Comparison of ENCODE assay signal across 6 cellular contexts in genomic region chr10:97687785-97688781, GRCh38. TPM values are rescaled to one million over a fixed set of nuclear protein-coding genes. Genes with fewer than 3 reads are reported as not detected.
A peak's percentile ranks its signal among the peaks of the same experiment; 100 is the strongest.
DNase-seq lines count a peak whose midpoint lies in the region; ATAC-seq, FAIRE-seq and TF ChIP-seq lines count a peak whose summit lies in the region.

No MANE protein-coding gene starts in this region.

- H3K36me3 Mint-ChIP-seq in activated CD8-positive, alpha-beta memory T cell treated with anti-CD3 and anti-CD28 coated beads, Interleukin-2, amount 10 ng/mL, durations not matched to agents 7 days and 5 days: no peaks in the 10 kb centered on the region

- no peaks in the 10 kb centered on the region for H4K20me1 ChIP-seq in endothelial cell of umbilical vein (replicated peaks; ENCODE audit: control insufficient read depth, extremely low read depth, insufficient read depth, low read length)

- TF ChIP-seq POLR2A in endothelial cell of umbilical vein (IDR thresholded peaks at IDR 0.05; ENCODE audit: low read depth, low read length): no peak

- peaks cover 16% of the 10 kb centered on the region for H3K4me1 ChIP-seq in endothelial cell of umbilical vein (ENCODE audit: control insufficient read depth, extremely low read depth, insufficient read depth, low read length)

- peak overlapping the region; percentile 81 for H3K9ac ChIP-seq in endothelial cell of umbilical vein (replicated peaks; ENCODE audit: extremely low read depth, insufficient read depth, low read length)

- peaks cover 16% of the 10 kb centered on the region for H3K4me1 Mint-ChIP-seq in activated CD8-positive, alpha-beta memory T cell treated with anti-CD3 and anti-CD28 coated beads, Interleukin-2, amount 10 ng/mL, durations not matched to agents 7 days and 5 days

- H3K9me3 ChIP-seq in endothelial cell of umbilical vein (replicated peaks; ENCODE audit: control insufficient read depth, insufficient read depth, low read length): no peaks in the 10 kb centered on the region

- POLR2A ChIA-PET in endothelial cell of umbilical vein (lab: Charles Lee): interaction anchor here (0.6 to 1.7 kb wide), 7 partner anchors 9 to 39 kb away, joined by 3 to 6 read pairs (median 4); no protein-coding TSS in a partner anchor

- peak overlapping the region; percentile 99 for H2AFZ ChIP-seq in endothelial cell of umbilical vein (ENCODE audit: low read depth, low read length)

- DNase-seq in activated CD8-positive, alpha-beta memory T cell treated with anti-CD3 and anti-CD28 coated beads, Interleukin-2, amount 10 ng/mL, durations not matched to agents 7 days and 5 days: no peak
- DNase-seq in activated CD8-positive, alpha-beta memory T cell treated with anti-CD3 and anti-CD28 coated beads, Interleukin-2, amount 50 U/mL, for 4 hours: no peak
- peak; percentile 27 for DNase-seq in endothelial cell of umbilical vein (ENCODE audit: low read depth, low spot score)

- H3K4me3 Mint-ChIP-seq in activated CD8-positive, alpha-beta memory T cell treated with anti-CD3 and anti-CD28 coated beads, Interleukin-2, amount 10 ng/mL, durations not matched to agents 7 days and 5 days: peak overlapping the region; percentile 80

- H3K27ac Mint-ChIP-seq in activated CD8-positive, alpha-beta memory T cell treated with anti-CD3 and anti-CD28 coated beads, Interleukin-2, amount 10 ng/mL, durations not matched to agents 7 days and 5 days: peak overlapping the region; percentile 50

- H3K36me3 ChIP-seq in endothelial cell of umbilical vein (ENCODE audit: control insufficient read depth in 2 of 2, extremely low read depth in 1 of 2, insufficient read depth in 2 of 2, low read length in 2 of 2): no peaks in the 10 kb centered on the region

- H3K4me2 ChIP-seq in endothelial cell of umbilical vein (ENCODE audit: insufficient read depth, low read length): peak overlapping the region; percentile 88

- H3K9me1 ChIP-seq in endothelial cell of umbilical vein (replicated peaks; ENCODE audit: control insufficient read depth, extremely low read depth, insufficient read depth, low read length): no peaks in the 10 kb centered on the region

- peaks cover 3% of the 10 kb centered on the region for H3K27me3 Mint-ChIP-seq in activated CD8-positive, alpha-beta memory T cell treated with anti-CD3 and anti-CD28 coated beads, Interleukin-2, amount 10 ng/mL, durations not matched to agents 7 days and 5 days

- H3K27me3 ChIP-seq in endothelial cell of umbilical vein (ENCODE audit: control insufficient read depth in 2 of 2, insufficient read depth in 2 of 2, low read length in 2 of 2): no peaks in the 10 kb centered on the region

- no peak for ATAC-seq in activated CD8-positive, alpha-beta memory T cell treated with anti-CD3 and anti-CD28 coated beads, Interleukin-2, amount 10 ng/mL, durations not matched to agents 7 days and 5 days
- ATAC-seq in GM19463 (IDR thresholded peaks at IDR 0.05; ENCODE audit: unreplicated experiment) (no peak), GM21390 (IDR thresholded peaks at IDR 0.05; ENCODE audit: unreplicated experiment) (no peak)

- TF ChIP-seq CTCF in endothelial cell of umbilical vein (IDR thresholded peaks at IDR 0.05; ENCODE audit: extremely low read depth in 1 of 2, insufficient read depth in 1 of 2, low read depth in 1 of 2, low read length in 2 of 2): no peak

- H3K9me3 Mint-ChIP-seq in activated CD8-positive, alpha-beta memory T cell treated with anti-CD3 and anti-CD28 coated beads, Interleukin-2, amount 10 ng/mL, durations not matched to agents 7 days and 5 days (ENCODE audit: low read depth): no peaks in the 10 kb centered on the region

- no TSS peak for BruUV-seq in endothelial cell of umbilical vein (replicated peaks; lab: Mats Ljungman, UMichigan)

- H3K79me2 ChIP-seq in endothelial cell of umbilical vein (ENCODE audit: control insufficient read depth, insufficient read depth, low read length): no peaks in the 10 kb centered on the region

- intact Hi-C loops in endothelial cell of umbilical vein (cut with micrococcal nuclease): loop anchor here (1.0 to 2.0 kb wide), 6 partner anchors 25 to 190 kb away; partner anchors contain the start of genes MARVELD1, MMS19, PI4K2A and UBTD1

- peak; percentile 33 for FAIRE-seq in endothelial cell of umbilical vein (lab: Jason Lieb, UNC)

- CTCF ChIA-PET in activated CD8-positive, alpha-beta memory T cell treated with anti-CD3 and anti-CD28 coated beads, Interleukin-2, amount 10 ng/mL, durations not matched to agents 7 days and 5 days (lab: Charles Lee): interaction anchor here (0.5 to 6.4 kb wide), 11 partner anchors 11 to 181 kb away, joined by 3 to 51 read pairs (median 8); partner anchors contain the start of genes ANKRD2 and ZFYVE27
- CTCF ChIA-PET in endothelial cell of umbilical vein (lab: Charles Lee): interaction anchor here (0.7 to 5.8 kb wide), 12 partner anchors 9 to 47 kb away, joined by 3 to 49 read pairs (median 8); partner anchors contain the start of gene MARVELD1

- dilution Hi-C loops in endothelial cell of umbilical vein (cut with MboI; ENCODE audit: extremely low pct_ligation_motif_present, low sequenced_read_pairs): no loop called here

- peak overlapping the region in 1 of 3 experiments; percentile 24 for H3K4me3 ChIP-seq in endothelial cell of umbilical vein (replicated peaks in 1 of 3; ENCODE audit: insufficient read depth in 1 of 3, low read depth in 1 of 3, low read length in 3 of 3)
- H3K4me3 ChIP-seq in skin epidermis: peak overlapping the region; percentile 46 to 82 (median 67)

- H3K27ac ChIP-seq in endothelial cell of umbilical vein (ENCODE audit: insufficient read depth, low read depth, low read length): peak overlapping the region; percentile 42
- H3K27ac ChIP-seq in skin epidermis: peak overlapping the region in 20 of 21 experiments; percentile 61 to 97 (median 83)

RNA-seq across cellular contexts. Expression of gene AVPI1, which starts 1.0 kb away (rescaled TPM):
- 1 to 10 TPM; 1.8 to 1.9 TPM for total RNA-seq in activated CD8-positive, alpha-beta memory T cell treated with anti-CD3 and anti-CD28 coated beads, Interleukin-2, amount 10 ng/mL, durations not matched to agents 7 days and 5 days
- total RNA-seq in endothelial cell of umbilical vein: 2.4 and 3.0 TPM in 2 replicates
- polyA plus RNA-seq in endothelial cell of umbilical vein: 3.7 and 5.9 TPM in 2 replicates
- polyA plus RNA-seq in endothelial cell of umbilical vein (2011; cell fraction: cytosol; rRNA removed): 2.8 and 3.7 TPM in 2 replicates
- polyA plus RNA-seq in endothelial cell of umbilical vein (2011; cell fraction: nucleus; rRNA removed): 1.4 and 1.7 TPM in 2 replicates
- polyA plus RNA-seq in endothelial cell of umbilical vein (2012): 3.7 and 4.9 TPM in 2 replicates
- polyA minus RNA-seq in endothelial cell of umbilical vein: 1.7 and 3.5 TPM in 2 replicates
- 131 TPM for polyA minus RNA-seq in endothelial cell of umbilical vein (2011; cell fraction: cytosol; rRNA and poly(A)+ RNA removed)
- 1.9 and 2.7 TPM in 2 replicates for polyA minus RNA-seq in endothelial cell of umbilical vein (2011; cell fraction: nucleus; rRNA and poly(A)+ RNA removed)

RNA-seq across cellular contexts. Expression of gene MARVELD1, which starts 25.4 kb away (rescaled TPM):
- 1 to 10 TPM; 2.8 to 3.0 TPM for total RNA-seq in activated CD8-positive, alpha-beta memory T cell treated with anti-CD3 and anti-CD28 coated beads, Interleukin-2, amount 10 ng/mL, durations not matched to agents 7 days and 5 days
- total RNA-seq in endothelial cell of umbilical vein: 69.5 and 78.3 TPM in 2 replicates
- polyA plus RNA-seq in endothelial cell of umbilical vein: 67.3 and 72.5 TPM in 2 replicates
- polyA plus RNA-seq in endothelial cell of umbilical vein (2011; cell fraction: cytosol; rRNA removed): 74.6 and 74.8 TPM in 2 replicates
- polyA plus RNA-seq in endothelial cell of umbilical vein (2011; cell fraction: nucleus; rRNA removed): 29.7 and 30.0 TPM in 2 replicates
- 82.4 and 98.3 TPM in 2 replicates for polyA plus RNA-seq in endothelial cell of umbilical vein (2012)
- polyA minus RNA-seq in endothelial cell of umbilical vein: 36.6 and 38.0 TPM in 2 replicates
- 23.0 TPM for polyA minus RNA-seq in endothelial cell of umbilical vein (2011; cell fraction: cytosol; rRNA and poly(A)+ RNA removed)
- 16.4 and 17.7 TPM in 2 replicates for polyA minus RNA-seq in endothelial cell of umbilical vein (2011; cell fraction: nucleus; rRNA and poly(A)+ RNA removed)

RNA-seq across cellular contexts. Expression of gene PI4K2A, which starts 47.6 kb away (rescaled TPM):
- 10 to 100 TPM; 10.5 to 13.2 TPM for total RNA-seq in activated CD8-positive, alpha-beta memory T cell treated with anti-CD3 and anti-CD28 coated beads, Interleukin-2, amount 10 ng/mL, durations not matched to agents 7 days and 5 days
- total RNA-seq in endothelial cell of umbilical vein: 19.7 and 20.4 TPM in 2 replicates
- polyA plus RNA-seq in endothelial cell of umbilical vein: 23.8 and 24.6 TPM in 2 replicates
- polyA plus RNA-seq in endothelial cell of umbilical vein (2011; cell fraction: cytosol; rRNA removed): 21.2 and 21.6 TPM in 2 replicates
- 19.4 and 20.6 TPM in 2 replicates for polyA plus RNA-seq in endothelial cell of umbilical vein (2011; cell fraction: nucleus; rRNA removed)
- 19.1 and 20.4 TPM in 2 replicates for polyA plus RNA-seq in endothelial cell of umbilical vein (2012)
- 21.0 and 24.8 TPM in 2 replicates for polyA minus RNA-seq in endothelial cell of umbilical vein
- polyA minus RNA-seq in endothelial cell of umbilical vein (2011; cell fraction: cytosol; rRNA and poly(A)+ RNA removed): 9.7 TPM
- polyA minus RNA-seq in endothelial cell of umbilical vein (2011; cell fraction: nucleus; rRNA and poly(A)+ RNA removed): 7.5 and 9.6 TPM in 2 replicates

RNA-seq across cellular contexts. Expression of gene ZFYVE27, which starts 48.8 kb away (rescaled TPM):
- 10 to 100 TPM; 31.4 to 32.8 TPM for total RNA-seq in activated CD8-positive, alpha-beta memory T cell treated with anti-CD3 and anti-CD28 coated beads, Interleukin-2, amount 10 ng/mL, durations not matched to agents 7 days and 5 days
- total RNA-seq in endothelial cell of umbilical vein: 23.7 and 24.2 TPM in 2 replicates
- polyA plus RNA-seq in endothelial cell of umbilical vein: 16.3 and 17.4 TPM in 2 replicates
- 12.2 and 15.0 TPM in 2 replicates for polyA plus RNA-seq in endothelial cell of umbilical vein (2011; cell fraction: cytosol; rRNA removed)
- polyA plus RNA-seq in endothelial cell of umbilical vein (2011; cell fraction: nucleus; rRNA removed): 82.0 and 82.2 TPM in 2 replicates
- polyA plus RNA-seq in endothelial cell of umbilical vein (2012): 14.8 and 15.0 TPM in 2 replicates
- polyA minus RNA-seq in endothelial cell of umbilical vein: 23.1 and 24.9 TPM in 2 replicates
- polyA minus RNA-seq in endothelial cell of umbilical vein (2011; cell fraction: cytosol; rRNA and poly(A)+ RNA removed): 10.0 TPM
- 25.1 and 37.1 TPM in 2 replicates for polyA minus RNA-seq in endothelial cell of umbilical vein (2011; cell fraction: nucleus; rRNA and poly(A)+ RNA removed)

RNA-seq across cellular contexts. Expression of gene MORN4, which starts 54.8 kb away (rescaled TPM):
- 1 to 10 TPM; 1.9 to 2.1 TPM for total RNA-seq in activated CD8-positive, alpha-beta memory T cell treated with anti-CD3 and anti-CD28 coated beads, Interleukin-2, amount 10 ng/mL, durations not matched to agents 7 days and 5 days
- 8.4 and 12.2 TPM in 2 replicates for total RNA-seq in endothelial cell of umbilical vein
- 11.8 and 13.9 TPM in 2 replicates for polyA plus RNA-seq in endothelial cell of umbilical vein
- polyA plus RNA-seq in endothelial cell of umbilical vein (2011; cell fraction: cytosol; rRNA removed): 15.7 and 17.0 TPM in 2 replicates
- polyA plus RNA-seq in endothelial cell of umbilical vein (2011; cell fraction: nucleus; rRNA removed): 5.0 and 7.3 TPM in 2 replicates
- polyA plus RNA-seq in endothelial cell of umbilical vein (2012): 9.9 and 12.3 TPM in 2 replicates
- polyA minus RNA-seq in endothelial cell of umbilical vein: 5.2 and 9.8 TPM in 2 replicates
- polyA minus RNA-seq in endothelial cell of umbilical vein (2011; cell fraction: cytosol; rRNA and poly(A)+ RNA removed): 0.72 TPM
- polyA minus RNA-seq in endothelial cell of umbilical vein (2011; cell fraction: nucleus; rRNA and poly(A)+ RNA removed): 0.72 and 1.1 TPM in 2 replicates

Comparison
In these comparisons a context has a peak if more than half of its experiments do, and no peak if none do; other contexts are left out.
1. RNA of gene MARVELD1, which starts 25.4 kb away (total RNA-seq): 69.5 to 78.3 TPM in endothelial cell of umbilical vein; 2.8 to 3.0 TPM in activated CD8-positive, alpha-beta memory T cell treated with anti-CD3 and anti-CD28 coated beads, Interleukin-2, amount 10 ng/mL, durations not matched to agents 7 days and 5 days; every median in the first group is over 10 times any median in the second.